ENCODE assay signal across 8 cellular contexts in the genomic region with DNA sequence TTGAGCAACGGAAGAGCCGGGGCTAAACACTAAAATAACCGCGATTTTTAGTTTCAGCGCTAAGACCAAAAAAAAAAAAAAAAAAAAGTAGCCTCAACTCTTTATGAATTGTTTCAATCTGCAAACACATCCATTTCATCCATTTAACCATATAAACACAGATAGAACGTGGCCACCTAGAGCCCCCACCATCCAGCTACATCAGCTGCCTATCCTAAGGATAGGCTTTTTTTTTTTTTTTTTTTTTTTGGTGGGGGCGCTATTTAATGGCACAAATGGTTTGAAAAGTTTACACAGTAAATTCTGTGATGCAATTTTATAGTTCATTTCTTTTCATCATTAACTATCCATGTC. TPM values are rescaled to one million over a fixed set of nuclear protein-coding genes. Genes with fewer than 3 reads are reported as not detected.
DNase-seq lines count a peak whose midpoint lies in the region; ATAC-seq and TF ChIP-seq lines count a peak whose summit lies in the region.

No MANE protein-coding gene starts in this region.

- no peak for TF ChIP-seq CTCF in neural cell (IDR thresholded peaks at IDR 0.05; ENCODE audit: poor library complexity, severe bottlenecking)

- H2AFZ ChIP-seq in neural cell (ENCODE audit: low read depth, low read length) = no peak overlapping the region

- no peaks in the 10 kb centered on the region for H3K27me3 ChIP-seq in neural cell (ENCODE audit: insufficient read depth, low read depth, low read length)

- CTCF ChIA-PET in activated naive CD4-positive, alpha-beta T cell treated with anti-CD3 and anti-CD28 coated beads, Interleukin-2, amount 10 ng/mL, durations not matched to agents 7 days and 5 days (lab: Charles Lee) = interaction anchor here (1.4 kb wide), 1 partner anchor 296 kb away, joined by 3 read pairs; the partner anchor contains the start of gene RPS4X

- no peak for TF ChIP-seq RAD21 in neural cell (conservative IDR thresholded peaks at IDR 0.05)

- peaks cover 5% of the 10 kb centered on the region for H3K36me3 Mint-ChIP-seq in activated naive CD4-positive, alpha-beta T cell treated with anti-CD3 and anti-CD28 coated beads, Interleukin-2, amount 10 ng/mL, durations not matched to agents 7 days and 5 days
- peaks cover 7% of the 10 kb centered on the region for H3K36me3 Mint-ChIP-seq in central memory CD8-positive, alpha-beta T cell (ENCODE audit: insufficient read depth)

- H3K9me3 Mint-ChIP-seq in activated naive CD4-positive, alpha-beta T cell treated with anti-CD3 and anti-CD28 coated beads, Interleukin-2, amount 10 ng/mL, durations not matched to agents 7 days and 5 days = no peaks in the 10 kb centered on the region
- H3K9me3 Mint-ChIP-seq in central memory CD8-positive, alpha-beta T cell = no peaks in the 10 kb centered on the region

- no peaks in the 10 kb centered on the region for H3K9me3 ChIP-seq in neural cell (ENCODE audit: low read length)

- H3K27ac Mint-ChIP-seq in activated naive CD4-positive, alpha-beta T cell treated with anti-CD3 and anti-CD28 coated beads, Interleukin-2, amount 10 ng/mL, durations not matched to agents 7 days and 5 days = peak overlapping the region; percentile 86
- peak overlapping the region; percentile 91 for H3K27ac Mint-ChIP-seq in central memory CD8-positive, alpha-beta T cell (ENCODE audit: low read depth)

- DNase-seq in activated naive CD4-positive, alpha-beta T cell treated with anti-CD3 and anti-CD28 coated beads, Interleukin-2, amount 10 ng/mL, durations not matched to agents 7 days and 5 days = no peak
- no peak for DNase-seq in activated naive CD4-positive, alpha-beta T cell treated with anti-CD3 and anti-CD28 coated beads, Interleukin-2, amount 50 U/mL, for 16 hours
- DNase-seq in central memory CD8-positive, alpha-beta T cell (ENCODE audit: low spot score in 2 of 2) = no peak
- no peak for DNase-seq in dermis blood vessel endothelial cell
- DNase-seq in SKM-1 treated with dmso at 0.1 percent for 144 hours (lab: John Stamatoyannopoulos, UW; ENCODE audit: unreplicated experiment) = no peak
- DNase-seq in occipital lobe (lab: John Stamatoyannopoulos, UW) = no peak

- no peaks in the 10 kb centered on the region for H3K36me3 ChIP-seq in neural cell (ENCODE audit: insufficient read depth, low read length)

- H3K4me3 Mint-ChIP-seq in activated naive CD4-positive, alpha-beta T cell treated with anti-CD3 and anti-CD28 coated beads, Interleukin-2, amount 10 ng/mL, durations not matched to agents 7 days and 5 days = peak overlapping the region; percentile 92
- H3K4me3 Mint-ChIP-seq in central memory CD8-positive, alpha-beta T cell = peak overlapping the region; percentile 98

- no peaks in the 10 kb centered on the region for H4K20me1 ChIP-seq in neural cell (ENCODE audit: insufficient read depth)

- H3K4me1 Mint-ChIP-seq in activated naive CD4-positive, alpha-beta T cell treated with anti-CD3 and anti-CD28 coated beads, Interleukin-2, amount 10 ng/mL, durations not matched to agents 7 days and 5 days = peaks cover 11% of the 10 kb centered on the region
- H3K4me1 Mint-ChIP-seq in central memory CD8-positive, alpha-beta T cell = peaks cover 6% of the 10 kb centered on the region

- H3K9me2 ChIP-seq in neural cell (ENCODE audit: insufficient read depth, low read length) = no peaks in the 10 kb centered on the region

- H3K4me2 ChIP-seq in neural cell (ENCODE audit: low read length) = no peak overlapping the region

- H3K9ac ChIP-seq in neural cell (ENCODE audit: low read length) = no peak overlapping the region

- peak overlapping the region; percentile 76 for H3K4me3 ChIP-seq in neural cell (ENCODE audit: low read length)

- no peaks in the 10 kb centered on the region for H3K79me2 ChIP-seq in neural cell (replicated peaks; ENCODE audit: insufficient read depth, low read length)

- no peaks in the 10 kb centered on the region for H3F3A ChIP-seq in neural cell (ENCODE audit: insufficient read depth, low read length, poor library complexity, severe bottlenecking)

- H3K27me3 Mint-ChIP-seq in activated naive CD4-positive, alpha-beta T cell treated with anti-CD3 and anti-CD28 coated beads, Interleukin-2, amount 10 ng/mL, durations not matched to agents 7 days and 5 days = peaks cover 10% of the 10 kb centered on the region
- H3K27me3 Mint-ChIP-seq in central memory CD8-positive, alpha-beta T cell = no peaks in the 10 kb centered on the region

- ATAC-seq in HG03460 (IDR thresholded peaks at IDR 0.05; ENCODE audit: unreplicated experiment) = peak; percentile 18
- no peak for ATAC-seq in central memory CD8-positive, alpha-beta T cell (replicated peaks; ENCODE audit: extremely low read depth, poor library complexity, severe bottlenecking)

- no peak for TF ChIP-seq EP300 in neural cell (conservative IDR thresholded peaks at IDR 0.05; ENCODE audit: poor library complexity, severe bottlenecking)

- no peak overlapping the region for H3K27ac ChIP-seq in neural cell (ENCODE audit: low read length)

TF ChIP-seq in neural cell, 6 proteins besides CTCF, POLR2A, EP300 and RAD21:
- no peak for TF ChIP-seq TAF1 (IDR thresholded peaks at IDR 0.05; ENCODE audit: low read depth)

RNA-seq across cellular contexts. Expression of gene HDAC8, which starts 0.5 kb away (rescaled TPM):
- polyA plus RNA-seq in neural cell = 42.9 and 54.0 TPM in 2 replicates
- polyA minus RNA-seq in neural cell = 46.3 and 62.3 TPM in 2 replicates
- total RNA-seq in dermis blood vessel endothelial cell = 26.5 and 32.8 TPM in 2 replicates
- 37.7 TPM for total RNA-seq in occipital lobe
